ENCODE assay signal across 1 cellular context in genomic region chr14:22589096-22589839, GRCh38.
TF ChIP-seq lines count a peak whose summit lies in the region.

Gene DAD1 (minus strand): TSS chr14:22589224. CDS start chr14:22589157, 67 bp downstream.

TF ChIP-seq in HEK293, 187 proteins besides CTCF, POLR2A, EP300 and RAD21 (continued from another document):
- TF ChIP-seq ZNF518A (tag by site-specific recombination; conservative IDR thresholded peaks at IDR 0.05; ENCODE audit: low read depth), result 0 out of 2 replicates have a peak, but pooled peaks have one; percentile 6
- TF ChIP-seq SP3 (tag by site-specific recombination; IDR thresholded peaks at IDR 0.05), result peak; percentile 86
- TF ChIP-seq ZBTB26 (tag by site-specific recombination; optimal IDR thresholded peaks at IDR 0.05), result peak; percentile 30
- TF ChIP-seq ZNF513 (tag by site-specific recombination; IDR thresholded peaks at IDR 0.05), result peak; percentile 50
- TF ChIP-seq ZNF184 (tag by site-specific recombination; IDR thresholded peaks at IDR 0.05), result no peak
- TF ChIP-seq SP7 (tag by site-specific recombination; IDR thresholded peaks at IDR 0.05), result peak; percentile 44
- peak; percentile 73 for TF ChIP-seq ZXDB (tag by site-specific recombination; IDR thresholded peaks at IDR 0.05)
- peak; percentile 36; the same call in 1 of the 2 replicates for TF ChIP-seq ZBTB8A (tag by site-specific recombination; IDR thresholded peaks at IDR 0.05)
- TF ChIP-seq ZNF280D (tag by site-specific recombination; IDR thresholded peaks at IDR 0.05), result no peak
- peak; percentile 33; the same call in 1 of the 2 replicates for TF ChIP-seq ZNF76 (tag by site-specific recombination; IDR thresholded peaks at IDR 0.05; ENCODE audit: borderline replicate concordance, low read depth)
- peak; percentile 26; the same call in 1 of the 2 replicates for TF ChIP-seq GLIS1 (tag by site-specific recombination; IDR thresholded peaks at IDR 0.05)
- TF ChIP-seq ZNF335 (tag by site-specific recombination; conservative IDR thresholded peaks at IDR 0.05), result peak; percentile 83
- 0 out of 2 replicates have a peak, but pooled peaks have one; percentile 59 for TF ChIP-seq ZFP69B (tag by site-specific recombination; IDR thresholded peaks at IDR 0.05)
- peak; percentile 95 for TF ChIP-seq ZNF366 (tag by site-specific recombination; conservative IDR thresholded peaks at IDR 0.05)
- peak; percentile 82 for TF ChIP-seq ZNF629 (tag by site-specific recombination; IDR thresholded peaks at IDR 0.05)
- TF ChIP-seq, protein P1, sequence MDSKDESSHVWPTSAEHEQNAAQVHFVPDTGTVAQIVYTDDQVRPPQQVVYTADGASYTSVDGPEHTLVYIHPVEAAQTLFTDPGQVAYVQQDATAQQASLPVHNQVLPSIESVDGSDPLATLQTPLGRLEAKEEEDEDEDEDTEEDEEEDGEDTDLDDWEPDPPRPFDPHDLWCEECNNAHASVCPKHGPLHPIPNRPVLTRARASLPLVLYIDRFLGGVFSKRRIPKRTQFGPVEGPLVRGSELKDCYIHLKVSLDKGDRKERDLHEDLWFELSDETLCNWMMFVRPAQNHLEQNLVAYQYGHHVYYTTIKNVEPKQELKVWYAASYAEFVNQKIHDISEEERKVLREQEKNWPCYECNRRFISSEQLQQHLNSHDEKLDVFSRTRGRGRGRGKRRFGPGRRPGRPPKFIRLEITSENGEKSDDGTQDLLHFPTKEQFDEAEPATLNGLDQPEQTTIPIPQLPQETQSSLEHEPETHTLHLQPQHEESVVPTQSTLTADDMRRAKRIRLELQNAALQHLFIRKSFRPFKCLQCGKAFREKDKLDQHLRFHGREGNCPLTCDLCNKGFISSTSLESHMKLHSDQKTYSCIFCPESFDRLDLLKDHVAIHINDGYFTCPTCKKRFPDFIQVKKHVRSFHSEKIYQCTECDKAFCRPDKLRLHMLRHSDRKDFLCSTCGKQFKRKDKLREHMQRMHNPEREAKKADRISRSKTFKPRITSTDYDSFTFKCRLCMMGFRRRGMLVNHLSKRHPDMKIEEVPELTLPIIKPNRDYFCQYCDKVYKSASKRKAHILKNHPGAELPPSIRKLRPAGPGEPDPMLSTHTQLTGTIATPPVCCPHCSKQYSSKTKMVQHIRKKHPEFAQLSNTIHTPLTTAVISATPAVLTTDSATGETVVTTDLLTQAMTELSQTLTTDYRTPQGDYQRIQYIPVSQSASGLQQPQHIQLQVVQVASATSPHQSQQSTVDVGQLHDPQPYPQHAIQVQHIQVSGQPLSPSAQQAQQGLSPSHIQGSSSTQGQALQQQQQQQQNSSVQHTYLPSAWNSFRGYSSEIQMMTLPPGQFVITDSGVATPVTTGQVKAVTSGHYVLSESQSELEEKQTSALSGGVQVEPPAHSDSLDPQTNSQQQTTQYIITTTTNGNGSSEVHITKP (tag by site-specific recombination; IDR thresholded peaks at IDR 0.05), result peak; percentile 67
- peak; percentile 59; the same call in 1 of the 2 replicates for TF ChIP-seq KLF8 (tag by site-specific recombination; IDR thresholded peaks at IDR 0.05)
- no peak for TF ChIP-seq ZNF239 (tag by site-specific recombination; IDR thresholded peaks at IDR 0.05)
- no peak for TF ChIP-seq FEZF1 (tag by site-specific recombination; IDR thresholded peaks at IDR 0.05)
- TF ChIP-seq ZBTB17 (tag by site-specific recombination; IDR thresholded peaks at IDR 0.05), result peak; percentile 93
- TF ChIP-seq ZNF398 (tag by site-specific recombination; IDR thresholded peaks at IDR 0.05), result peak; percentile 84
- no peak for TF ChIP-seq HOXD13 (CRISPR knock-in tag; IDR thresholded peaks at IDR 0.05; ENCODE audit: borderline replicate concordance)
- peak; percentile 75 for TF ChIP-seq EGR2 (tag by site-specific recombination; IDR thresholded peaks at IDR 0.05; ENCODE audit: low read depth)
- peak; percentile 73 for TF ChIP-seq WT1 (tag by site-specific recombination; IDR thresholded peaks at IDR 0.05)
- TF ChIP-seq ZBTB11 (tag by site-specific recombination; conservative IDR thresholded peaks at IDR 0.05; ENCODE audit: low read depth), result peak; percentile 74
- peak; percentile 82 for TF ChIP-seq SP2 (tag by site-specific recombination; IDR thresholded peaks at IDR 0.05)
- TF ChIP-seq ZBTB20 (tag by site-specific recombination; IDR thresholded peaks at IDR 0.05), result peak; percentile 35; the same call in 1 of the 2 replicates
- TF ChIP-seq ZNF341 (tag by site-specific recombination; IDR thresholded peaks at IDR 0.05; ENCODE audit: low read depth), result no peak
